8 cellular contexts compared by ENCODE assay signal in the genomic region with DNA sequence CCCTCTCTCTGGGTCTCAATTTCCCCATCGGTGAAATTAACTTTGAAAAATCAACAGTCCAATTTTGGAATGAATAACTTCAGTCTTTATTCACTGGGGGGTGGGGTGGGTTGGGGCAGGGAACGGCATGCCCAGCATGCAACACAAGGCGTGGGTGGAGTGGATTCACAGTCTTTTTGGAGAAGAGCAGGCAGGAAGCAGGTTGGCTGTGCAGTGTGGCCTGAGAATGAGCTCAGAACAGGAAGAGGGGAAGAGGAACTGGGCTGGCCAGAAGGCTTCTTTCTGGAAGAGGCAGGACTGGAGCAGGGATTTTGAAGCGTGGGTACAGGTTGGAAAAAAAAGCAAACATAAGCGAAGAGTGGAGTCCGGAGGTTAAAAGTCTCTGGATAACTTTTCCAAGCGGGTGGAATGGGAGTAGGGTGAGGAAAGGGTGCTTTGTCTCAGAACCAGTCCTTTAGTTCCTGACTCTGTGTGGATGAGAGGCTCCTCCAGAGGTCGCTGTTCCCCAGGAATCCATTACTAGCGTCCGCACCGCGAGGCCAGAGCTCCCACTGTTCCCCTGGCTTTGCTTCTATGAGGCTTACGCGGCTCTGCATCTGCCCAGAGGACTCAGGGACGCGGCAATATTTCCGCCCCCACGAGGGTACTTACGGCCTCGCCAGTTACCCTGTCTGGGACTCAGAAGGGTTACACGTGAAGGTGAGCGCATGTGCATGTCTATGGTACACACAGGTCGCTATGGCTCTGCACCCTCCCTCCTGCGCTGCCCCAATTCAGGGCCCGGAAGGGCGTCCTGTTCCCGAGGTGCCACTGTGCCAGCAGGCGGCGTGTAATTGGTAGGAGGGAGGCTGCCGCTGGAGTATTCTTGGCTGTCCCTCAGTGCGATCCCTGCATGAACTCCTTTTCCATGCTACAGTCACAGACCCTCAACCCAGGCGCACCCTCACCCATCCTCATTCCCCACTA. TPM values are rescaled to one million over a fixed set of nuclear protein-coding genes. Genes with fewer than 3 reads are reported as not detected.
A peak's percentile ranks its signal among the peaks of the same experiment; 100 is the strongest.
DNase-seq lines count a peak whose midpoint lies in the region; ATAC-seq and TF ChIP-seq lines count a peak whose summit lies in the region.

No MANE protein-coding gene starts in this region.

- peak; percentile 37 for ATAC-seq in HG03432 (IDR thresholded peaks at IDR 0.05; ENCODE audit: unreplicated experiment)
- peak; percentile 76 to 83 (median 79) for ATAC-seq in heart left ventricle
- no peak for ATAC-seq in GM19455 (IDR thresholded peaks at IDR 0.05; ENCODE audit: unreplicated experiment)
- no peak for ATAC-seq in GM18867 (IDR thresholded peaks at IDR 0.05; ENCODE audit: unreplicated experiment)

- WGBS in SK-N-SH (ENCODE audit: low lambda C conversion rate) = 4% methylated on average over 13 of the region's 32 CpGs
- whole genome bisulfite sequencing in heart left ventricle, 4 donors = 10 to 19% (median 15%) methylated on average over 31 to 32 of the region's 32 CpGs

- H3K9ac ChIP-seq in SK-N-SH = no peak overlapping the region
- H3K9ac ChIP-seq in adipocyte (ENCODE audit: low read length) = peak overlapping the region; percentile 16

- H3K4me2 ChIP-seq in SK-N-SH = no peak overlapping the region

- no peaks in the 10 kb centered on the region for H3K79me2 ChIP-seq in SK-N-SH (ENCODE audit: insufficient read depth)

- CTCF ChIA-PET in SK-N-SH (lab: Yijun Ruan, JAX) = interaction anchor here (0.6 to 28.7 kb wide), 74 partner anchors 9 to 1073 kb away, joined by 3 to 1422 read pairs (median 4); partner anchors contain the start of gene PDZK1IP1

- H3K9me2 ChIP-seq in SK-N-SH = no peaks in the 10 kb centered on the region

- H3K27ac ChIP-seq in SK-N-SH (ENCODE audit: low read depth in 2 of 2, low read length in 1 of 2) = no peak overlapping the region
- peak overlapping the region in 1 of 12 donors; percentile 40 for H3K27ac ChIP-seq in heart left ventricle

- H3K4me3 ChIP-seq in GM06990 (replicated peaks; ENCODE audit: low read depth, low read length) (no peak overlapping the region), SK-N-SH (ENCODE audit: low read depth in 2 of 2, low read length in 1 of 2) (peak overlapping the region in 1 of 2 experiments; percentile 29; a peak in 2 of 4 replicates), adipocyte (ENCODE audit: low read length) (no peak overlapping the region), heart left ventricle (peak overlapping the region in 5 of 12 donors; percentile 22 to 42 (median 30))

- H3K4me1 ChIP-seq in SK-N-SH (ENCODE audit: control insufficient read depth in 1 of 2, insufficient read depth in 2 of 2, low read depth in 1 of 2, low read length in 1 of 2) = peaks cover 0 to 10% of the 10 kb centered on the region in 2 experiments; a peak in 1 of 4 replicates
- H3K4me1 ChIP-seq in adipocyte (ENCODE audit: control insufficient read depth, insufficient read depth, low read length) = peaks cover 37% of the 10 kb centered on the region
- H3K4me1 ChIP-seq in heart left ventricle = peaks cover 4 to 50% (median 27%) of the 10 kb centered on the region in 12 donors

- POLR2A ChIA-PET in SK-N-SH (lab: Yijun Ruan, JAX) = no interaction called here

- intact Hi-C loops in heart left ventricle (cut with DNase I) = loop anchor here (1.0 to 5.0 kb wide), 4 partner anchors 278 to 295 kb away; no protein-coding TSS in a partner anchor

- H3K9me3 ChIP-seq in SK-N-SH (no peaks in the 10 kb centered on the region), adipocyte (ENCODE audit: control insufficient read depth, low read length) (no peaks in the 10 kb centered on the region), heart left ventricle (no peaks in the 10 kb centered on the region)

- no peak for TF ChIP-seq EP300 in SK-N-SH (IDR thresholded peaks at IDR 0.05; ENCODE audit: borderline replicate concordance in 1 of 2, low read depth in 1 of 2, low read length in 1 of 2)

- H3K27me3 ChIP-seq in GM06990 (replicated peaks; ENCODE audit: control insufficient read depth, insufficient read depth, low read length) = no peaks in the 10 kb centered on the region
- peaks cover 37% of the 10 kb centered on the region; the same call in 1 of the 2 replicates for H3K27me3 ChIP-seq in SK-N-SH (ENCODE audit: insufficient read depth)
- H3K27me3 ChIP-seq in adipocyte (replicated peaks; ENCODE audit: control insufficient read depth, insufficient read depth, low read length) = peaks cover 38% of the 10 kb centered on the region
- peaks cover 18 to 100% (median 76%) of the 10 kb centered on the region in 9 donors for H3K27me3 ChIP-seq in heart left ventricle

- TF ChIP-seq CTCF in GM06990 (IDR thresholded peaks at IDR 0.05; ENCODE audit: insufficient read depth, low read length, poor library complexity, severe bottlenecking) = peak; percentile 39
- TF ChIP-seq CTCF in SK-N-SH (IDR thresholded peaks at IDR 0.05) = peak; percentile 85
- peak; percentile 54 to 83 (median 74) for TF ChIP-seq CTCF in heart left ventricle (IDR thresholded peaks at IDR 0.05)

- DNase-seq in GM06990 (ENCODE audit: extremely low read depth, insufficient read length) (no peak), SK-N-SH (peak; percentile 82), adipocyte (ENCODE audit: low read depth) (peak; percentile 92), heart left ventricle (peak; percentile 68 to 85 (median 73)), pons (ENCODE audit: low spot score) (peak; percentile 80)

- peaks cover 1% of the 10 kb centered on the region for H3K36me3 ChIP-seq in GM06990 (ENCODE audit: control insufficient read depth, insufficient read depth, low read length)
- no peaks in the 10 kb centered on the region for H3K36me3 ChIP-seq in SK-N-SH (replicated peaks in 1 of 2; ENCODE audit: control insufficient read depth in 1 of 2, insufficient read depth in 2 of 2, low read length in 1 of 2)
- H3K36me3 ChIP-seq in adipocyte (ENCODE audit: control insufficient read depth, insufficient read depth, low read length, severe bottlenecking) = no peaks in the 10 kb centered on the region
- H3K36me3 ChIP-seq in heart left ventricle = no peaks in the 10 kb centered on the region

- no peaks in the 10 kb centered on the region for H3F3A ChIP-seq in SK-N-SH (replicated peaks; ENCODE audit: insufficient read depth)

- H2AFZ ChIP-seq in SK-N-SH (ENCODE audit: low read depth) = no peak overlapping the region

- peak; percentile 92 for TF ChIP-seq RAD21 in SK-N-SH (IDR thresholded peaks at IDR 0.05; ENCODE audit: low read length)

- TF ChIP-seq POLR2A in heart left ventricle (IDR thresholded peaks at IDR 0.05) = no peak

- H4K20me1 ChIP-seq in SK-N-SH (ENCODE audit: insufficient read depth) = no peaks in the 10 kb centered on the region; the same call in 1 of the 2 replicates

TF ChIP-seq in SK-N-SH, 30 proteins besides CTCF, POLR2A, EP300 and RAD21:
- TF ChIP-seq GATA2 (CRISPR knock-in tag; IDR thresholded peaks at IDR 0.05) = no peak
- TF ChIP-seq SMC3 (IDR thresholded peaks at IDR 0.05; ENCODE audit: low read depth, low read length) = peak; percentile 88

RNA-seq across cellular contexts. Expression of gene FOXD2, which starts 5.5 kb away (rescaled TPM):
- not detected in 2 replicates for polyA plus RNA-seq in SK-N-SH (2012; rRNA removed)
- under 0.01 TPM in 1 of 2 replicates, not detected in the other for polyA plus RNA-seq in SK-N-SH (2012; cell fraction: cytosol; rRNA removed)
- not detected in 2 replicates for polyA plus RNA-seq in SK-N-SH (2012; cell fraction: nucleus; rRNA removed)
- under 1 TPM in 5 of 9 donors, not detected in 4; 0.05 to 0.14 (median 0.12) TPM for total RNA-seq in heart left ventricle
- polyA plus RNA-seq in heart left ventricle = under 1 TPM; 0.01 to 0.04 TPM

RNA-seq across cellular contexts. Expression of gene FOXE3, which starts 16.3 kb away (rescaled TPM):
- polyA plus RNA-seq in SK-N-SH (2012; rRNA removed) (not detected in 2 replicates), heart left ventricle (not detected)
- polyA plus RNA-seq in SK-N-SH (2012; cell fraction: cytosol; rRNA removed) = not detected in 2 replicates
- 0.10 TPM in 1 of 2 replicates, not detected in the other for polyA plus RNA-seq in SK-N-SH (2012; cell fraction: nucleus; rRNA removed)
- not detected for total RNA-seq in heart left ventricle

Comparison
In these comparisons a context has a peak if more than half of its experiments do, and no peak if none do; other contexts are left out.
1. ATAC-seq: peak in HG03432 (single experiment) and heart left ventricle (4 of 4); none in GM19455 (single experiment) and GM18867 (single experiment).
2. Peak in every context shown above with its lines, with median percentiles within 50 percentile points of each other: CTCF ChIP-seq.